In the genomic region with DNA sequence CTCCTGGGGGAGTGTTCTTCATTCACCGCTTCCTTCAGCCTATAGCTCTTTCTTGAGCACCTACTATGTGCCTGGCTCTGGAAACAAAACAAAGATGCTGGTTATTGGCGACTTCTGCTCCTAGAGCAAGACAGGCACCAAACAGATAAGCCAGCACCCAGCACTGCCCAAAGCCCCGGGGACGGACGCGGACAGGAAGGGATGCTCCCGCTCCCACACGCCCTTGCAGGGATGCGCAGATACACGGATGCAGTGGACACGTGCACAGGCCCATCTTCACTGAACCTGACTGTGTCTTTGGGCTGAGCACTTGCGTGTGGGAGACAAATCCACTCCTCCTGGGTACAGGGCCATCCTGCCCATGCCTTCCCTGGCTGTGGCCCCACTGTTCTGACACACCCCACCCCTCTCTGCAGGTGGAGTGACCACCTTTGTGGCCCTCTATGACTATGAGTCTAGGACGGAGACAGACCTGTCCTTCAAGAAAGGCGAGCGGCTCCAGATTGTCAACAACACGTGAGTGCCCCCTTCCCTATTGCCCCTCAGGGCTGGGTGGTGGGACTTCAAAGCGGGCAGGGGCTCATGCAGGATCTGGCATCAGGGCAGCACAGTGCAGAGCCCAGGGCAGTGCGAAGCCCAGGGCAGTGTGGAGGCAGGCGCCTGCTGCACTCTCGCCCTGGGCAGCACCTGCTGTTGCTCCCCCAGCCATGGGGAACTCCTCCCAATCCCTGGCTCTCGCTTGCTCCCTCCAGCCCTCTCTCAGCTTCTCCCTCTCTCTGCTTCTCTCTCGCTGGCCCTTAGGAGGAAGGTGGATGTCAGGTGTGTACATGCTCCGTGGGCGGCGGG, we compare ENCODE assay signal across 1 cellular context.
TF ChIP-seq lines count a peak whose summit lies in the region.

No MANE protein-coding gene starts in this region.

TF ChIP-seq in A549, 52 proteins besides CTCF, POLR2A, EP300 and RAD21 (continued from another document):
- TF ChIP-seq PBX3 (IDR thresholded peaks at IDR 0.05) = no peak
- TF ChIP-seq PHF8 (IDR thresholded peaks at IDR 0.05; ENCODE audit: borderline replicate concordance, low read depth) = no peak
